Comparison of ENCODE assay signal across 24 cellular contexts in genomic region chr9:27861887-27862286, GRCh38.
DNase-seq lines count a peak whose midpoint lies in the region; ATAC-seq and TF ChIP-seq lines count a peak whose summit lies in the region.
"Had no signal": no experiment of that assay in that cellular context is flagged by ENCODE, and none has a peak within 500 bp of the region (broad histone marks: within the 10 kb centered on the region; RNA-seq: fewer than 3 reads in every experiment).

No MANE protein-coding gene starts in this region.

- H3K4me1 ChIP-seq in mesenchymal stem cell (ENCODE audit: control insufficient read depth, insufficient read depth, low read depth, low read length) (peaks cover 2% of the 10 kb centered on the region), OCI-LY7 (ENCODE audit: insufficient read depth, low read length, poor library complexity, severe bottlenecking) (no peaks in the 10 kb centered on the region)
- H3K4me1 ChIP-seq: right atrium auricular region had no signal

- no peak overlapping the region for H3K4me3 Mint-ChIP-seq in stimulated activated naive B cell treated with anti-CD40 and anti-IgM and Interleukin-4, amounts not matched to agents 10 μg/mL and 1 μg/mL and 100 μg/mL, for 72 hours
- H3K4me3 Mint-ChIP-seq: activated CD4-positive, alpha-beta memory T cell treated with anti-CD3 and anti-CD28 coated beads, Interleukin-2, amount 10 ng/mL, durations not matched to agents 7 days and 5 days; natural killer cell had no signal

- no peak overlapping the region for H3K18ac ChIP-seq in mesenchymal stem cell (ENCODE audit: low read depth in 1 of 2, low read length in 2 of 2)

- H3K9ac ChIP-seq in mesenchymal stem cell (ENCODE audit: low read length) = no peak overlapping the region

- H4K20me1 ChIP-seq in OCI-LY7 (ENCODE audit: insufficient read depth, low read length) = no peaks in the 10 kb centered on the region

- WGBS in mesenchymal stem cell = 86% methylated on average over 2 of the region's 3 CpGs

- no peak for ATAC-seq in stimulated activated naive B cell treated with anti-CD40 and anti-IgM and Interleukin-4, amounts not matched to agents 10 μg/mL and 1 μg/mL and 100 μg/mL, for 72 hours (replicated peaks)
- no peak for ATAC-seq in HG03354 (IDR thresholded peaks at IDR 0.05; ENCODE audit: poor library complexity, severe bottlenecking, unreplicated experiment)
- ATAC-seq: activated CD4-positive, CD25-positive, alpha-beta regulatory T cell treated with anti-CD3 and anti-CD28 coated beads, Interleukin-2, amount 50 U/mL, for 24 hours; left colon; natural killer cell had no signal

- H3K79me1 ChIP-seq in mesenchymal stem cell (replicated peaks; ENCODE audit: low read length, poor library complexity, severe bottlenecking) = no peaks in the 10 kb centered on the region

- no peak overlapping the region for H4K8ac ChIP-seq in mesenchymal stem cell (ENCODE audit: low read length)

- H3K4me2 ChIP-seq in mesenchymal stem cell (ENCODE audit: low read length, poor library complexity, severe bottlenecking) = no peak overlapping the region
- H3K4me2 ChIP-seq in OCI-LY7 (ENCODE audit: low read length) = no peak overlapping the region

- H4K91ac ChIP-seq in mesenchymal stem cell (ENCODE audit: low read length) = no peak overlapping the region

- no peak overlapping the region for H3K4ac ChIP-seq in mesenchymal stem cell (ENCODE audit: low read depth in 1 of 2, low read length in 2 of 2)

- H3K4me1 Mint-ChIP-seq in stimulated activated naive B cell treated with anti-CD40 and anti-IgM and Interleukin-4, amounts not matched to agents 10 μg/mL and 1 μg/mL and 100 μg/mL, for 72 hours = no peaks in the 10 kb centered on the region
- H3K4me1 Mint-ChIP-seq: activated CD4-positive, alpha-beta memory T cell treated with anti-CD3 and anti-CD28 coated beads, Interleukin-2, amount 10 ng/mL, durations not matched to agents 7 days and 5 days; natural killer cell had no signal

- POLR2A ChIA-PET in OCI-LY7 (lab: Charles Lee) = no interaction called here

- H3K36me3 ChIP-seq in mesenchymal stem cell (ENCODE audit: control insufficient read depth in 1 of 2, insufficient read depth in 2 of 2, low read depth in 1 of 2, low read length in 2 of 2) (no peaks in the 10 kb centered on the region), OCI-LY7 (ENCODE audit: insufficient read depth, low read length) (no peaks in the 10 kb centered on the region)
- H3K36me3 ChIP-seq: brain microvascular endothelial cell, ovary, right atrium auricular region had no signal

- intact Hi-C loops in OCI-LY7 (cut with micrococcal nuclease; ENCODE audit: unreplicated experiment) = no loop called here

- CTCF ChIA-PET in OCI-LY7 (lab: Charles Lee; ENCODE audit: unreplicated experiment) = no interaction called here

- no peaks in the 10 kb centered on the region for H3K9me2 ChIP-seq in OCI-LY7 (ENCODE audit: insufficient read depth, low read length)

- H2AFZ ChIP-seq in mesenchymal stem cell (ENCODE audit: low read depth, low read length) (no peak overlapping the region), OCI-LY7 (ENCODE audit: low read length) (no peak overlapping the region)

- H3K4me3 ChIP-seq in AG10803 (ENCODE audit: low read length) (no peak overlapping the region), mesenchymal stem cell (ENCODE audit: insufficient read depth in 1 of 2, low read depth in 1 of 2, low read length in 2 of 2) (no peak overlapping the region), OCI-LY7 (ENCODE audit: low read depth, low read length, poor library complexity, severe bottlenecking) (no peak overlapping the region)
- H3K4me3 ChIP-seq: ovary, right atrium auricular region had no signal

- H3K9me3 ChIP-seq in mesenchymal stem cell (ENCODE audit: control insufficient read depth, low read length) (no peaks in the 10 kb centered on the region), OCI-LY7 (ENCODE audit: low read length) (no peaks in the 10 kb centered on the region)
- H3K9me3 ChIP-seq: ovary, right atrium auricular region had no signal

- H3K14ac ChIP-seq in mesenchymal stem cell (ENCODE audit: low read length in 2 of 2) = no peak overlapping the region

- H3K27ac ChIP-seq in mesenchymal stem cell (ENCODE audit: low read length, poor library complexity, severe bottlenecking) = no peak overlapping the region
- H3K27ac ChIP-seq in OCI-LY7 (ENCODE audit: low read depth, low read length, poor library complexity, severe bottlenecking) = no peak overlapping the region
- H3K27ac ChIP-seq: brain microvascular endothelial cell, ovary, right atrium auricular region had no signal

- no peak overlapping the region for H2BK120ac ChIP-seq in mesenchymal stem cell (ENCODE audit: low read depth, low read length)

- no peaks in the 10 kb centered on the region for H3K9me3 Mint-ChIP-seq in stimulated activated naive B cell treated with anti-CD40 and anti-IgM and Interleukin-4, amounts not matched to agents 10 μg/mL and 1 μg/mL and 100 μg/mL, for 72 hours
- H3K9me3 Mint-ChIP-seq: activated CD4-positive, alpha-beta memory T cell treated with anti-CD3 and anti-CD28 coated beads, Interleukin-2, amount 10 ng/mL, durations not matched to agents 7 days and 5 days had no signal

- H3K27ac Mint-ChIP-seq in stimulated activated naive B cell treated with anti-CD40 and anti-IgM and Interleukin-4, amounts not matched to agents 10 μg/mL and 1 μg/mL and 100 μg/mL, for 72 hours = no peak overlapping the region
- H3K27ac Mint-ChIP-seq: activated CD4-positive, alpha-beta memory T cell treated with anti-CD3 and anti-CD28 coated beads, Interleukin-2, amount 10 ng/mL, durations not matched to agents 7 days and 5 days; natural killer cell had no signal

- no peak overlapping the region for H2BK5ac ChIP-seq in mesenchymal stem cell (ENCODE audit: low read depth, low read length, poor library complexity, severe bottlenecking)

- H3K27me3 ChIP-seq in mesenchymal stem cell (ENCODE audit: control insufficient read depth in 1 of 2, insufficient read depth in 1 of 2, low read length in 2 of 2) = no peaks in the 10 kb centered on the region
- H3K27me3 ChIP-seq: brain microvascular endothelial cell, ovary, right atrium auricular region had no signal

- no peaks in the 10 kb centered on the region for H3K79me2 ChIP-seq in OCI-LY7 (ENCODE audit: insufficient read depth, low read depth, low read length)

- H2BK12ac ChIP-seq in mesenchymal stem cell (ENCODE audit: low read length in 2 of 2) = no peak overlapping the region

- no peak overlapping the region for H2AK5ac ChIP-seq in mesenchymal stem cell (ENCODE audit: low read length, severe bottlenecking)

- no peak for TF ChIP-seq CTCF in AG10803 (conservative IDR thresholded peaks at IDR 0.05; ENCODE audit: low read length)
- TF ChIP-seq CTCF in OCI-LY7 (conservative IDR thresholded peaks at IDR 0.05; ENCODE audit: low read length) = no peak

- H2BK15ac ChIP-seq in mesenchymal stem cell (ENCODE audit: low read depth, poor library complexity, severe bottlenecking) = no peak overlapping the region

- no peak overlapping the region for H3K23ac ChIP-seq in mesenchymal stem cell (ENCODE audit: low read length in 2 of 2)

- H3K27me3 Mint-ChIP-seq in stimulated activated naive B cell treated with anti-CD40 and anti-IgM and Interleukin-4, amounts not matched to agents 10 μg/mL and 1 μg/mL and 100 μg/mL, for 72 hours = peaks cover 0 to 8% of the 10 kb centered on the region in 2 donors
- H3K27me3 Mint-ChIP-seq: activated CD4-positive, alpha-beta memory T cell treated with anti-CD3 and anti-CD28 coated beads, Interleukin-2, amount 10 ng/mL, durations not matched to agents 7 days and 5 days had no signal

- no TSS peak for BruUV-seq in OCI-LY7 (replicated peaks; lab: Mats Ljungman, UMichigan)

- no peaks in the 10 kb centered on the region for H3K36me3 Mint-ChIP-seq in stimulated activated naive B cell treated with anti-CD40 and anti-IgM and Interleukin-4, amounts not matched to agents 10 μg/mL and 1 μg/mL and 100 μg/mL, for 72 hours
- H3K36me3 Mint-ChIP-seq: natural killer cell had no signal

- DNase-seq in AG10803 (ENCODE audit: low read depth) (peak; percentile 8), HT1080 (ENCODE audit: low read depth) (peak; percentile 39), astrocyte of the hippocampus (ENCODE audit: low read depth, low spot score) (peak; percentile 14), mesenchymal stem cell (peak; percentile 20), OCI-LY7 (ENCODE audit: low spot score) (no peak), cerebellar nuclear complex (lab: John Stamatoyannopoulos, UW) (no peak)
- no peak for DNase-seq in stimulated activated naive B cell treated with anti-CD40 and anti-IgM and Interleukin-4, amounts not matched to agents 10 μg/mL and 1 μg/mL and 100 μg/mL, for 72 hours
- DNase-seq: activated CD4-positive, alpha-beta memory T cell treated with anti-CD3 and anti-CD28 coated beads, Interleukin-2, amount 10 ng/mL, durations not matched to agents 7 days and 5 days; activated effector memory CD4-positive, alpha-beta T cell treated with anti-CD3 and anti-CD28 coated beads, Interleukin-2, amount 50 U/mL, for 16 hours; brain microvascular endothelial cell; cortex of kidney; DMS153; left colon; natural killer cell; NCI-H1417; NCI-H2107; NCI-H524; ovary; stimulated activated CD4-positive, alpha-beta T cell treated with anti-CD3 and anti-CD28 coated beads, Interleukin-15, amount 100 ng/mL, for 24 hours; stimulated activated CD8-positive, alpha-beta memory T cell treated with anti-CD3 and anti-CD28 coated beads, Interleukin-4, amount 100 ng/mL, for 48 hours; T-helper 9 cell had no signal

Comparison
In these comparisons a context has a peak if more than half of its experiments do, and no peak if none do; other contexts are left out.
1. DNase-seq: peak in AG10803 (single experiment), HT1080 (single experiment), astrocyte of the hippocampus (single experiment) and mesenchymal stem cell (single experiment); none in OCI-LY7 (single experiment), stimulated activated naive B cell treated with anti-CD40 and anti-IgM and Interleukin-4, amounts not matched to agents 10 μg/mL and 1 μg/mL and 100 μg/mL, for 72 hours (single experiment) and cerebellar nuclear complex (0 of 2).